ENCODE assay signal across 9 cellular contexts in genomic region chr17:64155751-64156544, GRCh38. TPM values are rescaled to one million over a fixed set of nuclear protein-coding genes. Genes with fewer than 3 reads are reported as not detected.
DNase-seq lines count a peak whose midpoint lies in the region; ATAC-seq, FAIRE-seq and TF ChIP-seq lines count a peak whose summit lies in the region.
"Had no signal": no experiment of that assay in that cellular context is flagged by ENCODE, and none has a peak within 500 bp of the region (broad histone marks: within the 10 kb centered on the region; RNA-seq: fewer than 3 reads in every experiment).

No MANE protein-coding gene starts in this region.

- H3K4me1 ChIP-seq in ascending aorta, result peaks cover 16 to 29% of the 10 kb centered on the region in 2 donors
- peaks cover 23% of the 10 kb centered on the region for H3K4me1 ChIP-seq in right cardiac atrium (ENCODE audit: control insufficient read depth, insufficient read depth, low read length)

- H3K4me3 ChIP-seq in ascending aorta, result no peak overlapping the region
- no peak overlapping the region for H3K4me3 ChIP-seq in right cardiac atrium (ENCODE audit: low read length)

- H3K9me3 ChIP-seq in ascending aorta (no peaks in the 10 kb centered on the region), right cardiac atrium (ENCODE audit: control insufficient read depth, low read length) (no peaks in the 10 kb centered on the region)

- TF ChIP-seq CTCF in ascending aorta (IDR thresholded peaks at IDR 0.05), result no peak

- H3K27me3 ChIP-seq in ascending aorta (no peaks in the 10 kb centered on the region), right cardiac atrium (ENCODE audit: control insufficient read depth, insufficient read depth) (no peaks in the 10 kb centered on the region)

- H3K27ac ChIP-seq in ascending aorta, result peak overlapping the region; percentile 41
- peak overlapping the region; percentile 93 for H3K27ac ChIP-seq in right cardiac atrium (ENCODE audit: low read length)

- no peak for FAIRE-seq in GM19239 (lab: Jason Lieb, UNC)

- H3K36me3 ChIP-seq in ascending aorta, result peaks cover 0 to 2% of the 10 kb centered on the region in 2 donors

- WGBS in right cardiac atrium, result 30% methylated on average over 11 of the region's 11 CpGs

- ATAC-seq in right cardiac atrium (peak; percentile 94 to 95), GM21515 (IDR thresholded peaks at IDR 0.05; ENCODE audit: unreplicated experiment) (no peak), GM21717 (IDR thresholded peaks at IDR 0.05; ENCODE audit: unreplicated experiment) (no peak), GM18909 (IDR thresholded peaks at IDR 0.05; ENCODE audit: poor library complexity, unreplicated experiment) (no peak)

- intact Hi-C loops in ascending aorta (cut with DNase I), result no loop called here
- intact Hi-C loops in right cardiac atrium (cut with DNase I), result loop anchor here in 2 of 4 donors (10.0 kb wide), 2 partner anchors 49 to 109 kb away; partner anchors contain the start of gene TEX2 (in 1 of the 2)

- peak; percentile 32 for DNase-seq in D341Med (ENCODE audit: low spot score)
- DNase-seq in ascending aorta (ENCODE audit: low spot score in 2 of 2), result no peak
- peak; percentile 76 to 89 (median 85) for DNase-seq in right cardiac atrium
- peak; percentile 99 for DNase-seq in pons (ENCODE audit: low spot score)
- no peak for DNase-seq in GM19239 (ENCODE audit: insufficient read length, low spot score)
- DNase-seq: DMS153 had no signal

RNA-seq across cellular contexts. Expression of gene ERN1, which starts 26.0 kb away (rescaled TPM):
- total RNA-seq in ascending aorta (26.5 TPM), right cardiac atrium (10 to 100 TPM in 2 of 4 donors, 1 to 10 TPM in 2; 8.9 to 11.4 (median 10.0) TPM)
- polyA plus RNA-seq in right cardiac atrium, result 3.3 TPM

Comparison
In these comparisons a context has a peak if more than half of its experiments do, and no peak if none do; other contexts are left out.
1. DNase-seq: peak in D341Med (single experiment), right cardiac atrium (3 of 3) and pons (single experiment); none in ascending aorta (0 of 2) and GM19239 (single experiment).
2. ATAC-seq: peak in right cardiac atrium (2 of 2); none in GM21515 (single experiment), GM21717 (single experiment) and GM18909 (single experiment).